17 cellular contexts compared by ENCODE assay signal in genomic region chr16:4463522-4464163, GRCh38. TPM values are rescaled to one million over a fixed set of nuclear protein-coding genes. Genes with fewer than 3 reads are reported as not detected.
A peak's percentile ranks its signal among the peaks of the same experiment; 100 is the strongest.
DNase-seq lines count a peak whose midpoint lies in the region; ATAC-seq and TF ChIP-seq lines count a peak whose summit lies in the region.
"Had no signal": no experiment of that assay in that cellular context is flagged by ENCODE, and none has a peak within 500 bp of the region (broad histone marks: within the 10 kb centered on the region; RNA-seq: fewer than 3 reads in every experiment).

No MANE protein-coding gene starts in this region.

- no peak overlapping the region for H3K4me3 ChIP-seq in AG04450 (ENCODE audit: low read depth, low read length)
- no peak overlapping the region for H3K4me3 ChIP-seq in HCT116 (replicated peaks in 1 of 2; ENCODE audit: low read depth in 1 of 2, low read length in 2 of 2)
- H3K4me3 ChIP-seq in mesodermal cell (ENCODE audit: extremely low read depth, insufficient read depth, low read length, poor library complexity, severe bottlenecking): no peak overlapping the region
- H3K4me3 ChIP-seq: uterus had no signal

- peak overlapping the region; percentile 11; the same call in 1 of the 2 replicates for H3K9ac ChIP-seq in HCT116 (ENCODE audit: low read length)

- no peak for DNase-seq in AG04450 (ENCODE audit: low read depth, low spot score)
- no peak for DNase-seq in HCT116 (ENCODE audit: low read depth, low spot score)
- no peak for DNase-seq in activated naive CD8-positive, alpha-beta T cell treated with anti-CD3 and anti-CD28 coated beads, Interleukin-2, amount 50 U/mL, for 24 hours
- no peak for DNase-seq in posterior cingulate gyrus
- DNase-seq in GF-D8 (lab: John Stamatoyannopoulos, UW): no peak
- no peak for DNase-seq in MV-4-11 (lab: John Stamatoyannopoulos, UW)
- DNase-seq: activated B cell treated with CpG ODN at 0.5 μM for 24 hours; activated CD8-positive, alpha-beta memory T cell treated with anti-CD3 and anti-CD28 coated beads, Interleukin-2, amount 50 U/mL, for 4 hours; C1 segment of cervical spinal cord; Karpas-422; mesendoderm; NCI-H510A treated with DMSO at 0.1 percent for 48 hours; occipital lobe; uterus had no signal

- RAD21 ChIA-PET in HCT116 (lab: Charles Lee; ENCODE audit: low non-redundant PET in 1 of 2, low total read pairs in 2 of 2, uncharacterized antibody in 2 of 2, unreplicated experiment in 2 of 2): no interaction called here

- TF ChIP-seq CTCF in AG04450 (IDR thresholded peaks at IDR 0.05; ENCODE audit: low read depth, low read length): no peak
- no peak for TF ChIP-seq CTCF in HCT116 (IDR thresholded peaks at IDR 0.05 in 2 of 3, conservative IDR thresholded peaks at IDR 0.05 in 1 of 3; ENCODE audit: borderline replicate concordance in 1 of 3, insufficient read depth in 1 of 3, low read depth in 2 of 3, low read length in 2 of 3)

- H3K36me3 Mint-ChIP-seq in activated naive CD8-positive, alpha-beta T cell treated with anti-CD3 and anti-CD28 coated beads, Interleukin-2, amount 50 U/mL, for 24 hours (ENCODE audit: low read depth): peaks cover 30% of the 10 kb centered on the region

- BruUV-seq in HCT116 (replicated peaks; lab: Mats Ljungman, UMichigan): no TSS peak

- H3K79me2 ChIP-seq in HCT116 (ENCODE audit: insufficient read depth, low read length): no peaks in the 10 kb centered on the region

- peaks cover 18 to 19% of the 10 kb centered on the region in 2 experiments; a peak in 3 of 4 replicates for H3K36me3 ChIP-seq in HCT116 (ENCODE audit: control insufficient read depth in 1 of 2, insufficient read depth in 2 of 2, low read length in 2 of 2)
- peaks cover 33% of the 10 kb centered on the region for H3K36me3 ChIP-seq in mesodermal cell (ENCODE audit: control insufficient read depth, insufficient read depth, low read length)
- H3K36me3 ChIP-seq: uterus had no signal

- H3K4me1 ChIP-seq in HCT116 (ENCODE audit: control insufficient read depth in 1 of 2, insufficient read depth in 2 of 2, low read length in 2 of 2) (peaks cover 0 to 24% of the 10 kb centered on the region in 2 experiments; a peak in 3 of 4 replicates), mesodermal cell (ENCODE audit: control insufficient read depth, insufficient read depth, low read length, poor library complexity, severe bottlenecking) (peaks cover 15% of the 10 kb centered on the region)
- H3K4me1 ChIP-seq: uterus had no signal

- peak overlapping the region; percentile 49 for H3K27ac Mint-ChIP-seq in activated naive CD8-positive, alpha-beta T cell treated with anti-CD3 and anti-CD28 coated beads, Interleukin-2, amount 50 U/mL, for 24 hours
- H3K27ac Mint-ChIP-seq: activated B cell treated with CpG ODN at 0.5 μM for 24 hours had no signal

- H3K4me3 Mint-ChIP-seq in activated naive CD8-positive, alpha-beta T cell treated with anti-CD3 and anti-CD28 coated beads, Interleukin-2, amount 50 U/mL, for 24 hours: no peak overlapping the region
- H3K4me3 Mint-ChIP-seq: activated B cell treated with CpG ODN at 0.5 μM for 24 hours; stimulated activated naive CD8-positive, alpha-beta T cell treated with anti-CD3 and anti-CD28 coated beads, Interleukin-15, Interleukin-2, amounts not matched to agents 100 ng/mL and 50 ng/mL, for 24 hours had no signal

- peak overlapping the region; percentile 75 for H3K27ac ChIP-seq in AG04450 (ENCODE audit: low read depth, low read length)
- peak overlapping the region; percentile 39; the same call in 1 of the 2 replicates for H3K27ac ChIP-seq in HCT116 (ENCODE audit: low read depth, low read length)
- peak overlapping the region; percentile 85 for H3K27ac ChIP-seq in mesodermal cell (ENCODE audit: low read depth, low read length, severe bottlenecking)
- H3K27ac ChIP-seq: uterus had no signal

- H3K27me3 Mint-ChIP-seq in activated naive CD8-positive, alpha-beta T cell treated with anti-CD3 and anti-CD28 coated beads, Interleukin-2, amount 50 U/mL, for 24 hours: no peaks in the 10 kb centered on the region
- H3K27me3 Mint-ChIP-seq: activated B cell treated with CpG ODN at 0.5 μM for 24 hours; stimulated activated naive CD8-positive, alpha-beta T cell treated with anti-CD3 and anti-CD28 coated beads, Interleukin-15, Interleukin-2, amounts not matched to agents 100 ng/mL and 50 ng/mL, for 24 hours had no signal

- H3K9me3 ChIP-seq in AG04450 (ENCODE audit: control insufficient read depth, insufficient read depth, low read length) (no peaks in the 10 kb centered on the region; the same call in 1 of the 2 replicates), HCT116 (ENCODE audit: control insufficient read depth in 1 of 2, insufficient read depth in 1 of 2, low read depth in 1 of 2, low read length in 2 of 2) (no peaks in the 10 kb centered on the region), mesodermal cell (ENCODE audit: control insufficient read depth, low read length) (no peaks in the 10 kb centered on the region)
- H3K9me3 ChIP-seq: uterus had no signal

- peaks cover 28% of the 10 kb centered on the region for H3K4me1 Mint-ChIP-seq in activated naive CD8-positive, alpha-beta T cell treated with anti-CD3 and anti-CD28 coated beads, Interleukin-2, amount 50 U/mL, for 24 hours
- H3K4me1 Mint-ChIP-seq: activated B cell treated with CpG ODN at 0.5 μM for 24 hours had no signal

- 92 to 95% methylated on average over 21 to 22 of the region's 22 CpGs for WGBS in mesodermal cell (ENCODE audit: insufficient coverage in 2 of 2), 2 experiments

- POLR2A ChIA-PET in AG04450 (lab: Yijun Ruan, JAX): interaction anchor here (0.6 to 1.2 kb wide), 2 partner anchors 11 to 21 kb away, joined by 3 to 7 read pairs; partner anchors contain the start of gene NMRAL1
- POLR2A ChIA-PET in HCT116 (lab: Charles Lee): interaction anchor here (2.0 kb wide), 1 partner anchor 14 kb away, joined by 4 read pairs; no protein-coding TSS in a partner anchor

- no peaks in the 10 kb centered on the region for H3K9me3 Mint-ChIP-seq in activated naive CD8-positive, alpha-beta T cell treated with anti-CD3 and anti-CD28 coated beads, Interleukin-2, amount 50 U/mL, for 24 hours
- H3K9me3 Mint-ChIP-seq: activated B cell treated with CpG ODN at 0.5 μM for 24 hours; stimulated activated naive CD8-positive, alpha-beta T cell treated with anti-CD3 and anti-CD28 coated beads, Interleukin-15, Interleukin-2, amounts not matched to agents 100 ng/mL and 50 ng/mL, for 24 hours had no signal

- intact Hi-C loops in HCT116 (cut with micrococcal nuclease) (no loop called here), posterior cingulate gyrus (cut with DNase I) (no loop called here)

- no peak for TF ChIP-seq RAD21 in HCT116 (IDR thresholded peaks at IDR 0.05; ENCODE audit: low read depth)

- ATAC-seq in HCT116 (no peak), GM18520 (IDR thresholded peaks at IDR 0.05; ENCODE audit: unreplicated experiment) (no peak)
- ATAC-seq in activated naive CD8-positive, alpha-beta T cell treated with anti-CD3 and anti-CD28 coated beads, Interleukin-2, amount 50 U/mL, for 24 hours: no peak

- H3K27me3 ChIP-seq in AG04450 (ENCODE audit: control insufficient read depth, insufficient read depth, low read length): no peaks in the 10 kb centered on the region
- H3K27me3 ChIP-seq in HCT116 (ENCODE audit: insufficient read depth, low read length): no peaks in the 10 kb centered on the region
- H3K27me3 ChIP-seq: uterus had no signal

- CTCF ChIA-PET in AG04450 (lab: Charles Lee) (interaction anchor here (1.2 kb wide), 1 partner anchor 87 kb away, joined by 3 read pairs; no protein-coding TSS in a partner anchor), HCT116 (lab: Charles Lee) (no interaction called here)

- no peaks in the 10 kb centered on the region for H4K20me1 ChIP-seq in HCT116 (ENCODE audit: insufficient read depth)

- H2AFZ ChIP-seq in HCT116 (ENCODE audit: low read depth, low read length, poor library complexity, severe bottlenecking): no peak overlapping the region

- H3K9me2 ChIP-seq in HCT116 (ENCODE audit: insufficient read depth): no peaks in the 10 kb centered on the region

- peak overlapping the region; percentile 38 for H3K4me2 ChIP-seq in HCT116 (ENCODE audit: low read length)

- TF ChIP-seq POLR2A in HCT116 (IDR thresholded peaks at IDR 0.05; ENCODE audit: borderline replicate concordance, extremely low read depth, insufficient read depth, insufficient read length): no peak

TF ChIP-seq in HCT116, 20 proteins besides CTCF, POLR2A, EP300 and RAD21 (continues in another document):
- TF ChIP-seq TCF7L2 (IDR thresholded peaks at IDR 0.05; ENCODE audit: borderline replicate concordance, extremely low read depth, insufficient read depth, insufficient read length): no peak
- no peak for TF ChIP-seq EGR1 (IDR thresholded peaks at IDR 0.05; ENCODE audit: low read depth)
- no peak for TF ChIP-seq EZH2 (IDR thresholded peaks at IDR 0.05)
- no peak for TF ChIP-seq EZH2phosphoT487 (IDR thresholded peaks at IDR 0.05; ENCODE audit: borderline replicate concordance)
- TF ChIP-seq ZFX (IDR thresholded peaks at IDR 0.05): no peak
- TF ChIP-seq SP1 (IDR thresholded peaks at IDR 0.05; ENCODE audit: low read depth): no peak
- TF ChIP-seq, protein P1, sequence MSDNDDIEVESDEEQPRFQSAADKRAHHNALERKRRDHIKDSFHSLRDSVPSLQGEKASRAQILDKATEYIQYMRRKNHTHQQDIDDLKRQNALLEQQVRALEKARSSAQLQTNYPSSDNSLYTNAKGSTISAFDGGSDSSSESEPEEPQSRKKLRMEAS (IDR thresholded peaks at IDR 0.05): no peak

RNA-seq across cellular contexts. Expression of gene NMRAL1, which starts 10.8 kb away (rescaled TPM):
- polyA plus RNA-seq in AG04450 (2011; rRNA removed): 26.3 and 38.5 TPM in 2 replicates
- polyA minus RNA-seq in AG04450 (2011; rRNA and poly(A)+ RNA removed): 27.8 and 44.3 TPM in 2 replicates
- 76.7 TPM for total RNA-seq in HCT116 (2021; ENCODE audit: unreplicated experiment)
- 66.3 and 79.9 TPM in 2 replicates for polyA plus RNA-seq in HCT116 (2012)
- polyA plus RNA-seq in mesodermal cell (2013, experiment 1 of 2): 18.0 TPM
- 16.7 TPM for polyA plus RNA-seq in mesodermal cell (2013, experiment 2 of 2)

RNA-seq across cellular contexts. Expression of gene HMOX2, which starts 12.6 kb away (rescaled TPM):
- 49.2 and 62.1 TPM in 2 replicates for polyA plus RNA-seq in AG04450 (2011; rRNA removed)
- polyA minus RNA-seq in AG04450 (2011; rRNA and poly(A)+ RNA removed): 37.6 and 44.4 TPM in 2 replicates
- total RNA-seq in HCT116 (2021; ENCODE audit: unreplicated experiment): 55.1 TPM
- polyA plus RNA-seq in HCT116 (2012): 59.4 and 61.2 TPM in 2 replicates
- 31.1 TPM for polyA plus RNA-seq in mesodermal cell (2013, experiment 1 of 2)
- 29.0 TPM for polyA plus RNA-seq in mesodermal cell (2013, experiment 2 of 2)

RNA-seq across cellular contexts. Expression of gene DNAJA3, which starts 38.0 kb away (rescaled TPM):
- polyA plus RNA-seq in AG04450 (2011; rRNA removed): 32.1 and 32.8 TPM in 2 replicates
- polyA minus RNA-seq in AG04450 (2011; rRNA and poly(A)+ RNA removed): 30.9 and 31.1 TPM in 2 replicates
- 93.3 TPM for total RNA-seq in HCT116 (2021; ENCODE audit: unreplicated experiment)
- 81.3 and 81.4 TPM in 2 replicates for polyA plus RNA-seq in HCT116 (2012)
- polyA plus RNA-seq in mesodermal cell (2013, experiment 1 of 2): 35.8 TPM
- 34.8 TPM for polyA plus RNA-seq in mesodermal cell (2013, experiment 2 of 2)

RNA-seq across cellular contexts. Expression of gene CORO7, which starts 47.2 kb away (rescaled TPM):
- polyA plus RNA-seq in AG04450 (2011; rRNA removed): 7.0 TPM in 2 replicates
- 14.9 and 17.5 TPM in 2 replicates for polyA minus RNA-seq in AG04450 (2011; rRNA and poly(A)+ RNA removed)
- total RNA-seq in HCT116 (2021; ENCODE audit: unreplicated experiment): 21.3 TPM
- polyA plus RNA-seq in HCT116 (2012): 9.7 and 11.0 TPM in 2 replicates
- 25.0 TPM for polyA plus RNA-seq in mesodermal cell (2013, experiment 1 of 2)
- polyA plus RNA-seq in mesodermal cell (2013, experiment 2 of 2): 17.7 TPM
